ENCODE assay signal across 14 cellular contexts in genomic region chr10:52477305-52477704, GRCh38.
DNase-seq lines count a peak whose midpoint lies in the region; ATAC-seq and TF ChIP-seq lines count a peak whose summit lies in the region.
"Had no signal": no experiment of that assay in that cellular context is flagged by ENCODE, and none has a peak within 500 bp of the region (broad histone marks: within the 10 kb centered on the region; RNA-seq: fewer than 3 reads in every experiment).

No MANE protein-coding gene starts in this region.

- H3K27ac ChIP-seq in OCI-LY7 (ENCODE audit: low read depth, low read length, poor library complexity, severe bottlenecking), result peak overlapping the region; percentile 44

- H4K20me1 ChIP-seq in OCI-LY7 (ENCODE audit: insufficient read depth, low read length), result no peaks in the 10 kb centered on the region

- no peaks in the 10 kb centered on the region for H3K79me2 ChIP-seq in OCI-LY7 (ENCODE audit: insufficient read depth, low read depth, low read length)

- H3K4me2 ChIP-seq in OCI-LY7 (ENCODE audit: low read length), result peak overlapping the region; percentile 61

- ATAC-seq in GM18517 (IDR thresholded peaks at IDR 0.05; ENCODE audit: unreplicated experiment), result peak; percentile 50
- peak; percentile 55 for ATAC-seq in GM21390 (IDR thresholded peaks at IDR 0.05; ENCODE audit: unreplicated experiment)
- peak; percentile 70 for ATAC-seq in HG02798 (IDR thresholded peaks at IDR 0.05; ENCODE audit: poor library complexity, unreplicated experiment)
- no peak for ATAC-seq in HG03342 (IDR thresholded peaks at IDR 0.05; ENCODE audit: unreplicated experiment)
- ATAC-seq in GM18868 (IDR thresholded peaks at IDR 0.05; ENCODE audit: unreplicated experiment), result no peak
- ATAC-seq: GM12878, HepG2 had no signal

- CTCF ChIA-PET in OCI-LY7 (lab: Charles Lee; ENCODE audit: unreplicated experiment), result no interaction called here

- no peak for TF ChIP-seq CTCF in OCI-LY7 (conservative IDR thresholded peaks at IDR 0.05; ENCODE audit: low read length)

- DNase-seq in OCI-LY7 (ENCODE audit: low spot score), result peak; percentile 23
- no peak for DNase-seq in cerebellar cortex (ENCODE audit: low spot score)
- DNase-seq in NCI-H1930 (lab: John Stamatoyannopoulos, UW), result no peak
- DNase-seq: C1 segment of cervical spinal cord; Calu3; CD4-positive, alpha-beta T cell; DMS 273 treated with DMSO at 0.1 percent for 48 hours had no signal

- no peaks in the 10 kb centered on the region for H3K9me2 ChIP-seq in OCI-LY7 (ENCODE audit: insufficient read depth, low read length)

- peaks cover 35% of the 10 kb centered on the region for H3K4me1 ChIP-seq in OCI-LY7 (ENCODE audit: insufficient read depth, low read length, poor library complexity, severe bottlenecking)

- H3K36me3 ChIP-seq in OCI-LY7 (ENCODE audit: insufficient read depth, low read length), result no peaks in the 10 kb centered on the region

- no TSS peak for BruUV-seq in OCI-LY7 (replicated peaks; lab: Mats Ljungman, UMichigan)

- peak overlapping the region; percentile 30; the same call in 1 of the 2 replicates for H2AFZ ChIP-seq in OCI-LY7 (ENCODE audit: low read length)

- peak overlapping the region; percentile 14 for H3K4me3 ChIP-seq in OCI-LY7 (ENCODE audit: low read depth, low read length, poor library complexity, severe bottlenecking)
- H3K4me3 ChIP-seq: GM12878 had no signal

- H3K9me3 ChIP-seq in OCI-LY7 (ENCODE audit: low read length), result no peaks in the 10 kb centered on the region

- POLR2A ChIA-PET in OCI-LY7 (lab: Charles Lee), result interaction anchor here (0.6 to 1.4 kb wide), 6 partner anchors 10 to 38 kb away, joined by 3 to 5 read pairs (median 4); no protein-coding TSS in a partner anchor

- intact Hi-C loops in OCI-LY7 (cut with micrococcal nuclease; ENCODE audit: unreplicated experiment), result no loop called here

Comparison
In these comparisons a context has a peak if more than half of its experiments do, and no peak if none do; other contexts are left out.
1. ATAC-seq: peak in GM18517 (single experiment), GM21390 (single experiment) and HG02798 (single experiment); none in HG03342 (single experiment) and GM18868 (single experiment).